In the genomic region with DNA sequence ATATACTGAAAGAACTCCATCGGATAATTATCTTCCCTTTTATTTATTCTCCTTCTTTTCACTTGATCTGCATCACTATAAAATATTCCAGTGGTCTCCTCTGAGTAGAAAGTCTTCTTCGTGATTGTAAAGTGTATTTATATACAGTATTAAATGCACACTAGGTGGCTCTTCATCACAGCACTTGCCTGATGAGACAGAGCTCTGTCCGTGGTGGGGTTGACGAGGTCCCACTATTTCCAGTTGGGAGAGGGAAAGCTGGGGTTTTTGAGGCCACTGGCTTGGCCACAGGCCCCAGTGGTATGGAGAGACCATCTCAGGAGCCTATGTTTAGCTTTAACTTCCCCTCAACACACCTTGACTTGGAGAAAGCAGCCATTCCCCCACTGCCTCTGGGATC, we compare ENCODE assay signal across 2 cellular contexts.
A peak's percentile ranks its signal among the peaks of the same experiment; 100 is the strongest.
TF ChIP-seq lines count a peak whose summit lies in the region.

No MANE protein-coding gene starts in this region.

TF ChIP-seq in SK-N-SH, 30 proteins besides CTCF, POLR2A, EP300 and RAD21 (continued from another document):
- TF ChIP-seq, protein P1, sequence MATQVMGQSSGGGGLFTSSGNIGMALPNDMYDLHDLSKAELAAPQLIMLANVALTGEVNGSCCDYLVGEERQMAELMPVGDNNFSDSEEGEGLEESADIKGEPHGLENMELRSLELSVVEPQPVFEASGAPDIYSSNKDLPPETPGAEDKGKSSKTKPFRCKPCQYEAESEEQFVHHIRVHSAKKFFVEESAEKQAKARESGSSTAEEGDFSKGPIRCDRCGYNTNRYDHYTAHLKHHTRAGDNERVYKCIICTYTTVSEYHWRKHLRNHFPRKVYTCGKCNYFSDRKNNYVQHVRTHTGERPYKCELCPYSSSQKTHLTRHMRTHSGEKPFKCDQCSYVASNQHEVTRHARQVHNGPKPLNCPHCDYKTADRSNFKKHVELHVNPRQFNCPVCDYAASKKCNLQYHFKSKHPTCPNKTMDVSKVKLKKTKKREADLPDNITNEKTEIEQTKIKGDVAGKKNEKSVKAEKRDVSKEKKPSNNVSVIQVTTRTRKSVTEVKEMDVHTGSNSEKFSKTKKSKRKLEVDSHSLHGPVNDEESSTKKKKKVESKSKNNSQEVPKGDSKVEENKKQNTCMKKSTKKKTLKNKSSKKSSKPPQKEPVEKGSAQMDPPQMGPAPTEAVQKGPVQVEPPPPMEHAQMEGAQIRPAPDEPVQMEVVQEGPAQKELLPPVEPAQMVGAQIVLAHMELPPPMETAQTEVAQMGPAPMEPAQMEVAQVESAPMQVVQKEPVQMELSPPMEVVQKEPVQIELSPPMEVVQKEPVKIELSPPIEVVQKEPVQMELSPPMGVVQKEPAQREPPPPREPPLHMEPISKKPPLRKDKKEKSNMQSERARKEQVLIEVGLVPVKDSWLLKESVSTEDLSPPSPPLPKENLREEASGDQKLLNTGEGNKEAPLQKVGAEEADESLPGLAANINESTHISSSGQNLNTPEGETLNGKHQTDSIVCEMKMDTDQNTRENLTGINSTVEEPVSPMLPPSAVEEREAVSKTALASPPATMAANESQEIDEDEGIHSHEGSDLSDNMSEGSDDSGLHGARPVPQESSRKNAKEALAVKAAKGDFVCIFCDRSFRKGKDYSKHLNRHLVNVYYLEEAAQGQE (IDR thresholded peaks at IDR 0.05; ENCODE audit: low read depth, low read length) = peak; percentile 52; the same call in 1 of the 2 replicates
- TF ChIP-seq ELF1 (IDR thresholded peaks at IDR 0.05) = no peak
- TF ChIP-seq GATA2 (CRISPR knock-in tag; IDR thresholded peaks at IDR 0.05) = no peak
TF ChIP-seq in SK-N-SH: peak in this region for 1.

TF ChIP-seq in SK-N-SH treated with all-trans-retinoic acid at 6 μM for 48 hours, 23 proteins besides CTCF, POLR2A, EP300 and RAD21 (continued from another document):
- TF ChIP-seq, protein P2, sequence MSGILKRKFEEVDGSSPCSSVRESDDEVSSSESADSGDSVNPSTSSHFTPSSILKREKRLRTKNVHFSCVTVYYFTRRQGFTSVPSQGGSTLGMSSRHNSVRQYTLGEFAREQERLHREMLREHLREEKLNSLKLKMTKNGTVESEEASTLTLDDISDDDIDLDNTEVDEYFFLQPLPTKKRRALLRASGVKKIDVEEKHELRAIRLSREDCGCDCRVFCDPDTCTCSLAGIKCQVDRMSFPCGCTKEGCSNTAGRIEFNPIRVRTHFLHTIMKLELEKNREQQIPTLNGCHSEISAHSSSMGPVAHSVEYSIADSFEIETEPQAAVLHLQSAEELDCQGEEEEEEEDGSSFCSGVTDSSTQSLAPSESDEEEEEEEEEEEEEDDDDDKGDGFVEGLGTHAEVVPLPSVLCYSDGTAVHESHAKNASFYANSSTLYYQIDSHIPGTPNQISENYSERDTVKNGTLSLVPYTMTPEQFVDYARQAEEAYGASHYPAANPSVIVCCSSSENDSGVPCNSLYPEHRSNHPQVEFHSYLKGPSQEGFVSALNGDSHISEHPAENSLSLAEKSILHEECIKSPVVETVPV (CRISPR knock-in tag; IDR thresholded peaks at IDR 0.05) = no peak
- TF ChIP-seq ZNF565 (CRISPR knock-in tag; conservative IDR thresholded peaks at IDR 0.05; ENCODE audit: low read depth) = no peak
